8 cellular contexts compared by ENCODE assay signal in the genomic region with DNA sequence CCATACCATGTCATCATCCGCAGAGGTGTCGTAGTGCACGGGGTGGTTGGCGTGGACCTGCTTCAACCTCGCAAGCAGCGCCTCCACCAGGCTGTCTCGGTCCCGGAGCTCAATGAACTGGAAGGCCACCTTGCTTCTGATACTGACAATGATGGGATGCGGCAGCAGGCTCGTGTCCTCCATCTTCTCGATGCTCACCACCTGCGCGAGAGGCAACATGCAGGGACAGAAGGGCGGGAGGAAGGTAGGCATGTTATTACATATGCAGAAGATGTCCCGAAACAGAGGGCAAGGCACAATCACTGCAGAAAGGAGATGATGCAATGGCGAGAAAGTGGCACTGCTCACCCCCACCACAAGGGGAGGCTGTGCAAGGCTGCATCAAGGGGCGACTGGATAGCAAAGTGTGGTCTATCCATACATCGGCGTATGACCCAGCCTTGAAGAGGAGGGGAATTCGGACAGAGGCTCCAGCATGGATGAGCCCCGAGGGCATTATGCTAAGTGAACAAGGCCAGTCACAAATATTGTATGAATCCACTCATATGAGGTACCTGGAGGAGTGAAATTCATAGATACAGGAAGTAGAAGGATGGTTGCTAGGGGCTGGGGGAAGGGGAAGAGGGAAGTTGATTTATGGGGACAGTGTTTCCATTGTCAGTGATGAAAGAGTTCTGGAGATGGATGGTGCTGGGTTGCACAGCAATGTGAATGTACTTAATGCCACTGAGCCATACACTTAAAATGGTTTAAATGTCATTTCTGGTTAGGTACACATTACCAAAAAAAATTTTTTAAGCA. TPM values are rescaled to one million over a fixed set of nuclear protein-coding genes. Genes with fewer than 3 reads are reported as not detected.
DNase-seq lines count a peak whose midpoint lies in the region; ATAC-seq, FAIRE-seq and TF ChIP-seq lines count a peak whose summit lies in the region.

No MANE protein-coding gene starts in this region.

- TF ChIP-seq CTCF in AG09319 (IDR thresholded peaks at IDR 0.05; ENCODE audit: low read depth, low read length): peak; percentile 32
- TF ChIP-seq CTCF in omental fat pad (IDR thresholded peaks at IDR 0.05): no peak

- no peak for FAIRE-seq in frontal cortex (lab: Jason Lieb, UNC)

- DNase-seq in AG09319 (ENCODE audit: extremely low read depth, low read depth) (no peak), SKM-1 (lab: John Stamatoyannopoulos, UW; ENCODE audit: unreplicated experiment) (peak; percentile 79), hepatic stellate cell (ENCODE audit: low spot score) (peak; percentile 16), activated gamma-delta T cell treated with Interleukin-2 at 50 U/mL for 16 hours (no peak), frontal cortex (ENCODE audit: low spot score in 2 of 2) (no peak), omental fat pad (ENCODE audit: low spot score) (no peak), cerebellar nuclear complex (lab: John Stamatoyannopoulos, UW) (no peak)

- peak; percentile 41 for ATAC-seq in GM18867 (IDR thresholded peaks at IDR 0.05; ENCODE audit: unreplicated experiment)
- no peak for ATAC-seq in omental fat pad (ENCODE audit: low FRiP score)

RNA-seq across cellular contexts. Expression of a gene that starts 36.6 kb away (rescaled TPM):
- 954 TPM for total RNA-seq in frontal cortex
- total RNA-seq in omental fat pad: 1,000 to 10,000 TPM; 1,177 to 1,447 (median 1,367) TPM

Comparison
In these comparisons a context has a peak if more than half of its experiments do, and no peak if none do; other contexts are left out.
1. DNase-seq: peak in SKM-1 (single experiment) and hepatic stellate cell (single experiment); none in AG09319 (single experiment), activated gamma-delta T cell treated with Interleukin-2 at 50 U/mL for 16 hours (single experiment), frontal cortex (0 of 2), omental fat pad (single experiment) and cerebellar nuclear complex (0 of 2).